ENCODE assay signal across 1 cellular context in the genomic region with DNA sequence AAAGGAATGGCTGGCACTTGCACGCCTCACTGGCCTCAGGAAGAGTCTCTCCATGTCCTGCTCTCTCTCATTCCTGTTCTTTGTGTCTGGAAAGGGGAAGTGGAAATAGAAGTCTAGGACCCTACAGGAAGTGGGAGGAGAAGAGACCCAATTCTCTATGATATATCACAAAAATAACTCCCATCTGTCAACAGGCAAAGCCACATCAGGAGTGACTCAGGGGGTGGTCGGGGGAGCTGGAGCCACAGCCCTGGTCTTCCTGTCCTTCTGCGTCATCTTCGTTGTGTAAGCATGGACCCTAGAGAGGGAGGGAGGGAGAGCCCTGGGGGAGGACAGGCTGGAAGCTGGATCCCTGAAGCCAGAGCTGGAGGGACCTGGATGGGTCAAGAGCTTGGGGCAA.
TF ChIP-seq lines count a peak whose summit lies in the region.

No MANE protein-coding gene starts in this region.

TF ChIP-seq in GM12878, 131 proteins besides CTCF, POLR2A, EP300 and RAD21:
- TF ChIP-seq FOS (IDR thresholded peaks at IDR 0.05; ENCODE audit: borderline replicate concordance, extremely low read depth, insufficient read length) (no peak), SPI1 (IDR thresholded peaks at IDR 0.05; ENCODE audit: borderline replicate concordance, insufficient read depth, low read depth, low read length) (peak; percentile 67; the same call in 1 of the 2 replicates)
TF ChIP-seq in GM12878: peak in this region for 1.
